ENCODE assay signal across 1 cellular context in the genomic region with DNA sequence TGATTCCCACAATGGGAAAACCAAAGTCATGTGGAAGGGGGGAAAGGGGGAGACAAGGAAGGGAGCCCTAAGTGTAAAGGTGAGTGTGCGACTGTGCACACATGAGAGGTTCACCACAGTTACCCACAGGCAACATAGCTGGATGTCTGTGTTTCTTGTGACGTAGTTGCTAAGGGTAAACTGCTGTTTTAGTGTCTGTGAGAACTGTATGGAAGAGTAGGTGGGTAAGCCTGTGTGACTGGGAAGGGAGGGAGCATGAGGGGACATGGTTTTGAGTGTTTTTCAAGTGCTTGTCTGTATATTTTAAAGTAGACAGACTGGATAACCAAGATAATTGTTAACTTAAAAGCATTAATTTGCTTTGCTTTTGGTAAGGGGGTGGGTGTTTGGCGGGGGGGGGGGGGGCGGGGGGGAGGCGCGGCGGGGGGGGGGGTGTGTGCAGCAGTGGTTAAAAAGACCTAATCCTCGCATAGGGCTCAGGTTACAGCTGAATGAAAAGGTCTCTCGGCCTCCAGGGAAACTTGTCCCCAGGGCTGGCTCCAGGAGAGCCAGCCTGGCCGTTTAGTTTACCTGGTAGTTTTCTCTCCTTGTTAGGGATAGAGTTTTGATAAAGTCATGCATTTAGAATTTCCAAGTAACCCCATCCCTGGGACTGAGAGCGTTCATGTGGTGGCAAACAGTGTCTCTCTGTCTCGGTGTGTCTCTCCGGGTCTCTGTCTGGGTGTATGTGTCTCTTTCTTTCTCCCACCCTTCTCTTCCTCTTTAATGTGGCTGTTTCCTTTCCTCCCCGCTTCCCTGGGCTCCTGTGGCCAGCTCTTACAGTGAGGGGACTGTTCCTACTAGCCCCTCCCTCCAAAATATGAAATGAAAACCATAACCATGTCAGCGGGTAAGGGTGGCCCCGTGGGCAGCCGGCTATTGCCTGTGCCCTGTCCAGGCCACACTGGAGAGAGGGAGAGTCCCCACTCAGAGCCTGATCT.
A peak's percentile ranks its signal among the peaks of the same experiment; 100 is the strongest.
TF ChIP-seq lines count a peak whose summit lies in the region.

No MANE protein-coding gene starts in this region.

TF ChIP-seq in HepG2, 621 proteins besides CTCF, POLR2A, EP300 and RAD21:
- TF ChIP-seq TBX2 (CRISPR knock-in tag; IDR thresholded peaks at IDR 0.05; ENCODE audit: borderline replicate concordance) = no peak
- peak; percentile 51; the same call in 1 of the 2 replicates for TF ChIP-seq CREB1 (IDR thresholded peaks at IDR 0.05)
- no peak for TF ChIP-seq CREB1 (CRISPR knock-in tag; IDR thresholded peaks at IDR 0.05)
